19 cellular contexts compared by ENCODE assay signal in genomic region chr3:136805795-136806194, GRCh38.
"Had no signal": no experiment of that assay in that cellular context is flagged by ENCODE, and none has a peak within 500 bp of the region (broad histone marks: within the 10 kb centered on the region; RNA-seq: fewer than 3 reads in every experiment).

No MANE protein-coding gene starts in this region.

- H3K36me3 ChIP-seq: lower lobe of right lung, upper lobe of left lung had no signal

- H3K4me3 ChIP-seq: lower lobe of right lung, smooth muscle cell, upper lobe of left lung had no signal

- H3K4me2 ChIP-seq: smooth muscle cell had no signal

- DNase-seq: activated CD4-positive, alpha-beta T cell treated with anti-CD3 and anti-CD28 coated beads for 4 hours; activated CD4-positive, alpha-beta T cell treated with anti-CD3 and anti-CD28 coated beads, Interleukin-2, amount 50 U/mL, for 48 hours; activated CD4-positive, CD25-positive, alpha-beta regulatory T cell; activated naive CD4-positive, alpha-beta T cell treated with anti-CD3 and anti-CD28 coated beads for 36 hours; activated T-cell treated with anti-CD3 and anti-CD28 coated beads, Interleukin-2, amount 50 U/mL, for 48 hours; cortex of kidney; foreskin keratinocyte; lower lobe of right lung; naive thymus-derived CD4-positive, alpha-beta T cell; occipital lobe; stimulated activated CD4-positive, alpha-beta T cell treated with anti-CD3 and anti-CD28 coated beads, Interleukin-2, amount 100 ng/mL, for 48 hours; stimulated activated CD8-positive, alpha-beta memory T cell treated with anti-CD3 and anti-CD28 coated beads, Interleukin-4, amount 100 ng/mL, for 48 hours; stimulated activated naive CD4-positive, alpha-beta T cell; T1000; upper lobe of left lung had no signal

- H3K27me3 ChIP-seq: foreskin keratinocyte, upper lobe of left lung had no signal

- H3K9me3 ChIP-seq: lower lobe of right lung, upper lobe of left lung had no signal

- FAIRE-seq: endometrium, keratinocyte had no signal

- H3K27ac ChIP-seq: foreskin keratinocyte, lower lobe of right lung, upper lobe of left lung had no signal

- ATAC-seq: foreskin keratinocyte; lower lobe of right lung; naive thymus-derived CD4-positive, alpha-beta T cell; sciatic nerve had no signal
